Comparison of ENCODE assay signal across 9 cellular contexts in the genomic region with DNA sequence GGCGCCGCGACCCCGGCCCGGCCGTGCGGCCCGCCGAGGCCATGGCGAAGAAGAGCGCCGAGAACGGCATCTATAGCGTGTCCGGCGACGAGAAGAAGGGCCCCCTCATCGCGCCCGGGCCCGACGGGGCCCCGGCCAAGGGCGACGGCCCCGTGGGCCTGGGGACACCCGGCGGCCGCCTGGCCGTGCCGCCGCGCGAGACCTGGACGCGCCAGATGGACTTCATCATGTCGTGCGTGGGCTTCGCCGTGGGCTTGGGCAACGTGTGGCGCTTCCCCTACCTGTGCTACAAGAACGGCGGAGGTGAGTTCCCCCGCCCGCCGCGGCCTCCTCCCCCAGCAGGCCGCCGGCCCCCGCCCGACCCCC. TPM values are rescaled to one million over a fixed set of nuclear protein-coding genes. Genes with fewer than 3 reads are reported as not detected.
A peak's percentile ranks its signal among the peaks of the same experiment; 100 is the strongest.
DNase-seq lines count a peak whose midpoint lies in the region; ATAC-seq, FAIRE-seq and TF ChIP-seq lines count a peak whose summit lies in the region.
"Had no signal": no experiment of that assay in that cellular context is flagged by ENCODE, and none has a peak within 500 bp of the region (broad histone marks: within the 10 kb centered on the region; RNA-seq: fewer than 3 reads in every experiment).

No MANE protein-coding gene starts in this region.

- H3K9ac ChIP-seq in HepG2 (ENCODE audit: insufficient read depth, low read depth, low read length) (peak overlapping the region; percentile 60), kidney (ENCODE audit: low read length in 2 of 2) (no peak overlapping the region)

- H2AFZ ChIP-seq in HepG2 (ENCODE audit: low read length): no peak overlapping the region

- no peak overlapping the region for H3K27ac ChIP-seq in HepG2 (ENCODE audit: extremely low read length, insufficient read depth, low read length)
- H3K27ac ChIP-seq in right lobe of liver: no peak overlapping the region
- no peak overlapping the region for H3K27ac ChIP-seq in kidney (ENCODE audit: low read depth in 2 of 2, low read length in 2 of 2)
- H3K27ac ChIP-seq in aorta (ENCODE audit: low read depth in 1 of 2, low read length in 2 of 2): no peak overlapping the region

- no peak overlapping the region for H3K4me2 ChIP-seq in HepG2 (ENCODE audit: low read depth, low read length)

- ATAC-seq in HepG2 (no peak), right lobe of liver (no peak), aorta (ENCODE audit: low FRiP score) (no peak), HG03159 (IDR thresholded peaks at IDR 0.05; ENCODE audit: unreplicated experiment) (no peak)

- H3K36me3 ChIP-seq in HepG2 (replicated peaks in 1 of 2; ENCODE audit: control insufficient read depth in 1 of 2, insufficient read depth in 2 of 2, low read length in 2 of 2) (peaks cover 0 to 3% of the 10 kb centered on the region in 2 experiments; a peak in 2 of 5 replicates), right lobe of liver (no peaks in the 10 kb centered on the region), kidney (ENCODE audit: control insufficient read depth in 1 of 2, insufficient read depth in 2 of 2, low read length in 2 of 2) (no peaks in the 10 kb centered on the region), aorta (ENCODE audit: control insufficient read depth in 1 of 2, insufficient read depth in 2 of 2, low read length in 1 of 2) (no peaks in the 10 kb centered on the region)

- no peak for FAIRE-seq in HepG2 (lab: Jason Lieb, UNC)
- no peak for FAIRE-seq in kidney (lab: Jason Lieb, UNC)
- FAIRE-seq: endothelial cell of umbilical vein had no signal

- CTCF ChIA-PET in HepG2 (lab: Yijun Ruan, JAX; ENCODE audit: low intra/inter-chr PET ratio, low total read pairs): no interaction called here

- no peak for DNase-seq in HepG2 (ENCODE audit: low spot score)
- DNase-seq in right lobe of liver: no peak
- DNase-seq in kidney: peak; percentile 67
- DNase-seq in aorta: no peak
- DNase-seq in Ammon's horn (ENCODE audit: low spot score): no peak
- DNase-seq: CD4-positive, alpha-beta T cell; NCI-H1436 had no signal

- WGBS in HepG2 (ENCODE audit: low lambda C conversion rate): no CpG with 5 or more reads among the region's 52 CpGs
- WGBS in right lobe of liver (ENCODE audit: insufficient coverage, low coverage, low lambda C conversion rate, missing lambda C conversion rate): 42% methylated on average over 10 of the region's 52 CpGs
- WGBS in aorta, 2 donors: 0 to 25% methylated on average over 41 to 52 of the region's 52 CpGs

- no peak for TF ChIP-seq RAD21 in HepG2 (CRISPR knock-in tag; IDR thresholded peaks at IDR 0.05)

- TF ChIP-seq CTCF in HepG2 (CRISPR knock-in tag; IDR thresholded peaks at IDR 0.05) (no peak), right lobe of liver (IDR thresholded peaks at IDR 0.05) (no peak), kidney (IDR thresholded peaks at IDR 0.05; ENCODE audit: borderline replicate concordance, extremely low read depth, insufficient read depth) (no peak)

- intact Hi-C loops in HepG2 (cut with micrococcal nuclease; ENCODE audit: unreplicated experiment) (no loop called here), right lobe of liver (cut with DNase I) (no loop called here), kidney (cut with DNase I) (no loop called here), aorta (cut with DNase I) (no loop called here)

- no peak for TF ChIP-seq POLR2A in HepG2 (IDR thresholded peaks at IDR 0.05; ENCODE audit: insufficient read depth in 1 of 2, low read depth in 2 of 2, low read length in 2 of 2)
- TF ChIP-seq POLR2A in right lobe of liver (IDR thresholded peaks at IDR 0.05): no peak

- in situ Hi-C loops in HepG2 (cut with HindIII; ENCODE audit: extremely low pct_ligation_motif_present, low pct_unique_long_range_greater_than_20kb): no loop called here

- H4K20me1 ChIP-seq in HepG2 (ENCODE audit: insufficient read depth, low read length): peaks cover 22% of the 10 kb centered on the region

- peak overlapping the region in 2 of 3 experiments; percentile 68 to 74; a peak in 3 of 6 replicates for H3K4me3 ChIP-seq in HepG2 (replicated peaks in 1 of 3; ENCODE audit: insufficient read depth in 1 of 3, low read depth in 2 of 3, low read length in 3 of 3)
- H3K4me3 ChIP-seq in right lobe of liver: no peak overlapping the region
- no peak overlapping the region for H3K4me3 ChIP-seq in kidney (ENCODE audit: low read length in 2 of 2)
- peak overlapping the region; percentile 25 to 58 for H3K4me3 ChIP-seq in aorta (ENCODE audit: low read length in 2 of 2)

- no peaks in the 10 kb centered on the region for H3K9me3 ChIP-seq in HepG2 (ENCODE audit: low read length)
- no peaks in the 10 kb centered on the region for H3K9me3 ChIP-seq in right lobe of liver
- no peaks in the 10 kb centered on the region for H3K9me3 ChIP-seq in kidney (ENCODE audit: control insufficient read depth in 1 of 2, low read length in 2 of 2)
- no peaks in the 10 kb centered on the region for H3K9me3 ChIP-seq in aorta (ENCODE audit: control insufficient read depth, low read length)

- H3K4me1 ChIP-seq in HepG2 (ENCODE audit: insufficient read depth, low read length) (peaks cover 32% of the 10 kb centered on the region), right lobe of liver (no peaks in the 10 kb centered on the region), kidney (ENCODE audit: control insufficient read depth in 1 of 2, insufficient read depth in 1 of 2, low read depth in 1 of 2, low read length in 2 of 2) (peaks cover 0 to 4% of the 10 kb centered on the region in 2 donors), aorta (ENCODE audit: control insufficient read depth in 1 of 2, insufficient read depth in 2 of 2, low read length in 2 of 2) (no peaks in the 10 kb centered on the region)

- H3K79me2 ChIP-seq in HepG2 (ENCODE audit: insufficient read depth, low read length): peaks cover 20% of the 10 kb centered on the region

- POLR2A ChIA-PET in HepG2 (lab: Yijun Ruan, JAX): no interaction called here

- no peak for TF ChIP-seq EP300 in HepG2 (IDR thresholded peaks at IDR 0.05; ENCODE audit: low read depth in 2 of 2, low read length in 2 of 2)
- TF ChIP-seq EP300 in HepG2 (CRISPR knock-in tag; IDR thresholded peaks at IDR 0.05; ENCODE audit: borderline replicate concordance): no peak

- H3K27me3 ChIP-seq in HepG2 (ENCODE audit: control insufficient read depth in 1 of 2, insufficient read depth in 2 of 2, low read length in 2 of 2): no peaks in the 10 kb centered on the region
- H3K27me3 ChIP-seq in right lobe of liver: no peaks in the 10 kb centered on the region
- H3K27me3 ChIP-seq in aorta (ENCODE audit: control insufficient read depth in 1 of 2, insufficient read depth in 2 of 2, low read length in 1 of 2): peaks cover 0 to 1% of the 10 kb centered on the region in 2 donors

- no TSS peak for BruUV-seq in HepG2 (replicated peaks; lab: Mats Ljungman, UMichigan)

RNA-seq across cellular contexts. Expression of a gene that starts 0.8 kb away (rescaled TPM):
- total RNA-seq in HepG2 (2016; rRNA removed; fragmentation: Illumina TruSeq; extraction: Trizol) (9.0 and 13.9 TPM in 2 replicates), right lobe of liver (1 to 10 TPM; 1.6 to 9.2 (median 2.9) TPM), kidney (110 TPM), aorta (10 to 100 TPM; 16.2 to 26.7 TPM)
- 5.6 and 6.3 TPM in 2 replicates for total RNA-seq in HepG2 (2016; cell fraction: cytosol; rRNA removed; fragmentation: Illumina TruSeq; extraction: Trizol; ENCODE audit: low read depth)
- total RNA-seq in HepG2 (2016; cell fraction: insoluble cytoplasmic fraction; rRNA removed; fragmentation: Illumina TruSeq; extraction: Trizol): 8.6 and 16.2 TPM in 2 replicates
- total RNA-seq in HepG2 (2016; cell fraction: membrane; rRNA removed; fragmentation: Illumina TruSeq; extraction: Trizol): 22.0 and 22.3 TPM in 2 replicates
- 11.0 and 18.5 TPM in 2 replicates for total RNA-seq in HepG2 (2016; cell fraction: nucleus; rRNA removed; fragmentation: Illumina TruSeq; extraction: Trizol)
- polyA plus RNA-seq in HepG2 (2011; rRNA removed) (176 and 264 TPM in 2 replicates), kidney (ENCODE audit: insufficient read depth, low read depth, low replicate concordance) (79.7 TPM), aorta (10 to 100 TPM; 13.9 to 14.7 TPM)
- polyA plus RNA-seq in HepG2 (2011; cell fraction: cytosol; rRNA removed): 196 and 214 TPM in 2 replicates
- polyA plus RNA-seq in HepG2 (2011; cell fraction: nucleus; rRNA removed): 723 and 745 TPM in 2 replicates
- 356 and 405 TPM in 2 replicates for polyA plus RNA-seq in HepG2 (2012)
- 10.4 and 12.7 TPM in 2 replicates for polyA plus RNA-seq in HepG2 (2016; cell fraction: cytosol; fragmentation: Illumina TruSeq; extraction: Trizol; ENCODE audit: low read depth)
- 19.8 and 27.0 TPM in 2 replicates for polyA plus RNA-seq in HepG2 (2016; cell fraction: insoluble cytoplasmic fraction; fragmentation: Illumina TruSeq; extraction: Trizol; ENCODE audit: low read depth)
- 35.0 and 35.9 TPM in 2 replicates for polyA plus RNA-seq in HepG2 (2016; cell fraction: membrane; fragmentation: Illumina TruSeq; extraction: Trizol; ENCODE audit: low read depth)
- 58.3 and 60.5 TPM in 2 replicates for polyA plus RNA-seq in HepG2 (2016; cell fraction: nucleus; fragmentation: Illumina TruSeq; extraction: Trizol; ENCODE audit: insufficient read depth, low read depth)
- 85.4 and 544 TPM in 2 replicates for polyA minus RNA-seq in HepG2 (2011; rRNA and poly(A)+ RNA removed; ENCODE audit: low replicate concordance)
- 145 and 181 TPM in 2 replicates for polyA minus RNA-seq in HepG2 (2011; cell fraction: cytosol; rRNA and poly(A)+ RNA removed)
- polyA minus RNA-seq in HepG2 (2011; cell fraction: nucleus; rRNA and poly(A)+ RNA removed): 106 and 150 TPM in 2 replicates

RNA-seq across cellular contexts. Expression of a gene that starts 14.9 kb away (rescaled TPM):
- total RNA-seq in HepG2 (2016; rRNA removed; fragmentation: Illumina TruSeq; extraction: Trizol) (not detected in 2 replicates), right lobe of liver (under 1 TPM in 1 of 6 experiments, not detected in 5; 0.86 TPM), kidney (1.5 TPM), aorta (1 to 10 TPM; 4.3 to 4.9 TPM)
- total RNA-seq in HepG2 (2016; cell fraction: cytosol; rRNA removed; fragmentation: Illumina TruSeq; extraction: Trizol; ENCODE audit: low read depth): not detected in 2 replicates
- total RNA-seq in HepG2 (2016; cell fraction: insoluble cytoplasmic fraction; rRNA removed; fragmentation: Illumina TruSeq; extraction: Trizol): not detected in 2 replicates
- not detected in 2 replicates for total RNA-seq in HepG2 (2016; cell fraction: membrane; rRNA removed; fragmentation: Illumina TruSeq; extraction: Trizol)
- not detected in 2 replicates for total RNA-seq in HepG2 (2016; cell fraction: nucleus; rRNA removed; fragmentation: Illumina TruSeq; extraction: Trizol)
- polyA plus RNA-seq in HepG2 (2011; rRNA removed) (33.1 and 55.3 TPM in 2 replicates), kidney (ENCODE audit: insufficient read depth, low read depth, low replicate concordance) (5.5 TPM), aorta (1 to 10 TPM in 1 of 2 donors, not detected in 1; 3.0 TPM)
- 25.3 and 25.4 TPM in 2 replicates for polyA plus RNA-seq in HepG2 (2011; cell fraction: cytosol; rRNA removed)
- polyA plus RNA-seq in HepG2 (2011; cell fraction: nucleus; rRNA removed): 294 and 322 TPM in 2 replicates
- polyA plus RNA-seq in HepG2 (2012): 32.4 and 45.3 TPM in 2 replicates
- 0.12 TPM in 1 of 2 replicates, not detected in the other for polyA plus RNA-seq in HepG2 (2016; cell fraction: cytosol; fragmentation: Illumina TruSeq; extraction: Trizol; ENCODE audit: low read depth)
- not detected in 2 replicates for polyA plus RNA-seq in HepG2 (2016; cell fraction: insoluble cytoplasmic fraction; fragmentation: Illumina TruSeq; extraction: Trizol; ENCODE audit: low read depth)
- not detected in 2 replicates for polyA plus RNA-seq in HepG2 (2016; cell fraction: membrane; fragmentation: Illumina TruSeq; extraction: Trizol; ENCODE audit: low read depth)
- 1.2 TPM in 1 of 2 replicates, not detected in the other for polyA plus RNA-seq in HepG2 (2016; cell fraction: nucleus; fragmentation: Illumina TruSeq; extraction: Trizol; ENCODE audit: insufficient read depth, low read depth)
- polyA minus RNA-seq in HepG2 (2011; rRNA and poly(A)+ RNA removed; ENCODE audit: low replicate concordance): 0.91 and 21.5 TPM in 2 replicates
- 8.9 and 13.2 TPM in 2 replicates for polyA minus RNA-seq in HepG2 (2011; cell fraction: cytosol; rRNA and poly(A)+ RNA removed)
- 42.2 and 53.6 TPM in 2 replicates for polyA minus RNA-seq in HepG2 (2011; cell fraction: nucleus; rRNA and poly(A)+ RNA removed)
- total RNA-seq: endothelial cell of umbilical vein had no signal

RNA-seq across cellular contexts. Expression of a gene that starts 35.7 kb away (rescaled TPM):
- total RNA-seq in HepG2 (2016; rRNA removed; fragmentation: Illumina TruSeq; extraction: Trizol) (101 and 178 TPM in 2 replicates), right lobe of liver (100 to 1,000 TPM; 100 to 126 (median 107) TPM), kidney (218 TPM), aorta (100 to 1,000 TPM; 118 to 130 TPM)
- total RNA-seq in HepG2 (2016; cell fraction: cytosol; rRNA removed; fragmentation: Illumina TruSeq; extraction: Trizol; ENCODE audit: low read depth): 102 and 117 TPM in 2 replicates
- total RNA-seq in HepG2 (2016; cell fraction: insoluble cytoplasmic fraction; rRNA removed; fragmentation: Illumina TruSeq; extraction: Trizol): 101 and 181 TPM in 2 replicates
- 109 and 120 TPM in 2 replicates for total RNA-seq in HepG2 (2016; cell fraction: membrane; rRNA removed; fragmentation: Illumina TruSeq; extraction: Trizol)
- total RNA-seq in HepG2 (2016; cell fraction: nucleus; rRNA removed; fragmentation: Illumina TruSeq; extraction: Trizol): 130 and 143 TPM in 2 replicates
- polyA plus RNA-seq in HepG2 (2011; rRNA removed) (139 and 155 TPM in 2 replicates), kidney (ENCODE audit: insufficient read depth, low read depth, low replicate concordance) (246 TPM), aorta (100 to 1,000 TPM; 101 to 128 TPM)
- polyA plus RNA-seq in HepG2 (2011; cell fraction: cytosol; rRNA removed): 152 and 160 TPM in 2 replicates
- 78.1 and 93.1 TPM in 2 replicates for polyA plus RNA-seq in HepG2 (2011; cell fraction: nucleus; rRNA removed)
- polyA plus RNA-seq in HepG2 (2012): 231 and 288 TPM in 2 replicates
- 105 and 124 TPM in 2 replicates for polyA plus RNA-seq in HepG2 (2016; cell fraction: cytosol; fragmentation: Illumina TruSeq; extraction: Trizol; ENCODE audit: low read depth)
- polyA plus RNA-seq in HepG2 (2016; cell fraction: insoluble cytoplasmic fraction; fragmentation: Illumina TruSeq; extraction: Trizol; ENCODE audit: low read depth): 93.2 and 96.9 TPM in 2 replicates
- 94.8 and 109 TPM in 2 replicates for polyA plus RNA-seq in HepG2 (2016; cell fraction: membrane; fragmentation: Illumina TruSeq; extraction: Trizol; ENCODE audit: low read depth)
- polyA plus RNA-seq in HepG2 (2016; cell fraction: nucleus; fragmentation: Illumina TruSeq; extraction: Trizol; ENCODE audit: insufficient read depth, low read depth): 219 and 236 TPM in 2 replicates
- 297 and 320 TPM in 2 replicates for polyA minus RNA-seq in HepG2 (2011; rRNA and poly(A)+ RNA removed; ENCODE audit: low replicate concordance)
- 61.3 and 65.4 TPM in 2 replicates for polyA minus RNA-seq in HepG2 (2011; cell fraction: cytosol; rRNA and poly(A)+ RNA removed)
- 46.2 and 58.7 TPM in 2 replicates for polyA minus RNA-seq in HepG2 (2011; cell fraction: nucleus; rRNA and poly(A)+ RNA removed)

RNA-seq across cellular contexts. Expression of a gene that starts 36.1 kb away (rescaled TPM):
- total RNA-seq in HepG2 (2016; rRNA removed; fragmentation: Illumina TruSeq; extraction: Trizol) (10.1 and 15.9 TPM in 2 replicates), right lobe of liver (10 to 100 TPM in 4 of 6 experiments, 1 to 10 TPM in 2; 8.0 to 20.8 (median 10.9) TPM), kidney (13.7 TPM), aorta (10 to 100 TPM; 11.4 to 15.8 TPM)
- 1.6 and 2.0 TPM in 2 replicates for total RNA-seq in HepG2 (2016; cell fraction: cytosol; rRNA removed; fragmentation: Illumina TruSeq; extraction: Trizol; ENCODE audit: low read depth)
- 9.1 and 16.2 TPM in 2 replicates for total RNA-seq in HepG2 (2016; cell fraction: insoluble cytoplasmic fraction; rRNA removed; fragmentation: Illumina TruSeq; extraction: Trizol)
- total RNA-seq in HepG2 (2016; cell fraction: membrane; rRNA removed; fragmentation: Illumina TruSeq; extraction: Trizol): 5.1 and 7.8 TPM in 2 replicates
- total RNA-seq in HepG2 (2016; cell fraction: nucleus; rRNA removed; fragmentation: Illumina TruSeq; extraction: Trizol): 14.6 and 18.2 TPM in 2 replicates
- polyA plus RNA-seq in HepG2 (2011; rRNA removed) (11.4 and 15.4 TPM in 2 replicates), kidney (ENCODE audit: insufficient read depth, low read depth, low replicate concordance) (5.2 TPM), aorta (1 to 10 TPM; 8.8 to 9.9 TPM)
- 7.2 and 9.7 TPM in 2 replicates for polyA plus RNA-seq in HepG2 (2011; cell fraction: cytosol; rRNA removed)
- polyA plus RNA-seq in HepG2 (2011; cell fraction: nucleus; rRNA removed): 50.2 and 59.9 TPM in 2 replicates
- polyA plus RNA-seq in HepG2 (2012): 19.7 and 23.2 TPM in 2 replicates
- 2.1 and 2.2 TPM in 2 replicates for polyA plus RNA-seq in HepG2 (2016; cell fraction: cytosol; fragmentation: Illumina TruSeq; extraction: Trizol; ENCODE audit: low read depth)
- 8.6 and 12.6 TPM in 2 replicates for polyA plus RNA-seq in HepG2 (2016; cell fraction: insoluble cytoplasmic fraction; fragmentation: Illumina TruSeq; extraction: Trizol; ENCODE audit: low read depth)
- polyA plus RNA-seq in HepG2 (2016; cell fraction: membrane; fragmentation: Illumina TruSeq; extraction: Trizol; ENCODE audit: low read depth): 4.3 and 5.1 TPM in 2 replicates
- polyA plus RNA-seq in HepG2 (2016; cell fraction: nucleus; fragmentation: Illumina TruSeq; extraction: Trizol; ENCODE audit: insufficient read depth, low read depth): 34.6 and 36.9 TPM in 2 replicates
- polyA minus RNA-seq in HepG2 (2011; rRNA and poly(A)+ RNA removed; ENCODE audit: low replicate concordance): 25.4 and 48.9 TPM in 2 replicates
- polyA minus RNA-seq in HepG2 (2011; cell fraction: cytosol; rRNA and poly(A)+ RNA removed): 19.4 and 20.9 TPM in 2 replicates
- 25.5 and 30.1 TPM in 2 replicates for polyA minus RNA-seq in HepG2 (2011; cell fraction: nucleus; rRNA and poly(A)+ RNA removed)

RNA-seq across cellular contexts. Expression of a gene that starts 41.5 kb away (rescaled TPM):
- 357 and 435 TPM in 2 replicates for total RNA-seq in HepG2 (2016; rRNA removed; fragmentation: Illumina TruSeq; extraction: Trizol)
- 183 and 202 TPM in 2 replicates for total RNA-seq in HepG2 (2016; cell fraction: cytosol; rRNA removed; fragmentation: Illumina TruSeq; extraction: Trizol; ENCODE audit: low read depth)
- 332 and 447 TPM in 2 replicates for total RNA-seq in HepG2 (2016; cell fraction: insoluble cytoplasmic fraction; rRNA removed; fragmentation: Illumina TruSeq; extraction: Trizol)
- 386 and 448 TPM in 2 replicates for total RNA-seq in HepG2 (2016; cell fraction: membrane; rRNA removed; fragmentation: Illumina TruSeq; extraction: Trizol)
- total RNA-seq in HepG2 (2016; cell fraction: nucleus; rRNA removed; fragmentation: Illumina TruSeq; extraction: Trizol): 159 and 193 TPM in 2 replicates
- polyA plus RNA-seq in HepG2 (2011; rRNA removed): 235 and 335 TPM in 2 replicates
- 239 and 294 TPM in 2 replicates for polyA plus RNA-seq in HepG2 (2011; cell fraction: cytosol; rRNA removed)
- 263 and 279 TPM in 2 replicates for polyA plus RNA-seq in HepG2 (2011; cell fraction: nucleus; rRNA removed)
- polyA plus RNA-seq in HepG2 (2012): 173 and 253 TPM in 2 replicates
- 162 and 174 TPM in 2 replicates for polyA plus RNA-seq in HepG2 (2016; cell fraction: cytosol; fragmentation: Illumina TruSeq; extraction: Trizol; ENCODE audit: low read depth)
- polyA plus RNA-seq in HepG2 (2016; cell fraction: insoluble cytoplasmic fraction; fragmentation: Illumina TruSeq; extraction: Trizol; ENCODE audit: low read depth): 322 and 341 TPM in 2 replicates
- polyA plus RNA-seq in HepG2 (2016; cell fraction: membrane; fragmentation: Illumina TruSeq; extraction: Trizol; ENCODE audit: low read depth): 301 and 303 TPM in 2 replicates
- 275 and 284 TPM in 2 replicates for polyA plus RNA-seq in HepG2 (2016; cell fraction: nucleus; fragmentation: Illumina TruSeq; extraction: Trizol; ENCODE audit: insufficient read depth, low read depth)
- polyA minus RNA-seq in HepG2 (2011; rRNA and poly(A)+ RNA removed; ENCODE audit: low replicate concordance): 22.4 and 433 TPM in 2 replicates
- 192 and 199 TPM in 2 replicates for polyA minus RNA-seq in HepG2 (2011; cell fraction: cytosol; rRNA and poly(A)+ RNA removed)
- polyA minus RNA-seq in HepG2 (2011; cell fraction: nucleus; rRNA and poly(A)+ RNA removed): 54.5 and 60.7 TPM in 2 replicates
- 1 to 10 TPM in 2 of 6 experiments, under 1 TPM in 4; 0.33 to 3.9 (median 0.69) TPM for total RNA-seq in right lobe of liver
- total RNA-seq in kidney: 4.7 TPM
- 81.4 TPM for polyA plus RNA-seq in kidney (ENCODE audit: insufficient read depth, low read depth, low replicate concordance)
- not detected for total RNA-seq in aorta
- polyA plus RNA-seq in aorta: not detected
- total RNA-seq: CD4-positive, alpha-beta T cell; endothelial cell of umbilical vein had no signal

Comparison
In these comparisons a context has a peak if more than half of its experiments do, and no peak if none do; other contexts are left out.
1. H3K4me3 ChIP-seq: peak in HepG2 (2 of 3) and aorta (2 of 2); none in right lobe of liver (0 of 3) and kidney (0 of 2).